17 cellular contexts compared by ENCODE assay signal in genomic region chr15:29939404-29939803, GRCh38.
DNase-seq lines count a peak whose midpoint lies in the region; ATAC-seq and TF ChIP-seq lines count a peak whose summit lies in the region.
"Had no signal": no experiment of that assay in that cellular context is flagged by ENCODE, and none has a peak within 500 bp of the region (broad histone marks: within the 10 kb centered on the region; RNA-seq: fewer than 3 reads in every experiment).

No MANE protein-coding gene starts in this region.

- peaks cover 50% of the 10 kb centered on the region for H3K4me1 ChIP-seq in RWPE2 (ENCODE audit: insufficient read depth, poor library complexity, severe bottlenecking)
- H3K4me1 ChIP-seq in osteoblast (ENCODE audit: insufficient read depth, low read length), result peaks cover 9% of the 10 kb centered on the region
- H3K4me1 ChIP-seq in heart left ventricle, result peaks cover 0 to 6% (median 0%) of the 10 kb centered on the region in 12 donors
- H3K4me1 ChIP-seq in adrenal gland (replicated peaks in 1 of 2), result no peaks in the 10 kb centered on the region
- H3K4me1 ChIP-seq: vagina had no signal

- ATAC-seq in RWPE2 (ENCODE audit: low read depth) (peak; percentile 66), heart left ventricle (no peak), HG03520 (IDR thresholded peaks at IDR 0.05; ENCODE audit: unreplicated experiment) (no peak)
- ATAC-seq: GM12878; naive thymus-derived CD4-positive, alpha-beta T cell had no signal

- H4K20me1 ChIP-seq in osteoblast (ENCODE audit: insufficient read depth, low read length), result no peaks in the 10 kb centered on the region

- H3K4me2 ChIP-seq in osteoblast (ENCODE audit: insufficient read depth, low read length), result no peak overlapping the region

- H3K4me3 ChIP-seq in RWPE2 (ENCODE audit: severe bottlenecking) (no peak overlapping the region), epithelial cell of proximal tubule (ENCODE audit: low read depth, low read length) (no peak overlapping the region), osteoblast (ENCODE audit: insufficient read depth, low read length) (no peak overlapping the region), heart left ventricle (no peak overlapping the region), adrenal gland (no peak overlapping the region)
- H3K4me3 ChIP-seq: GM12878, lung, SJCRH30, vagina had no signal

- H3K9me3 ChIP-seq in RWPE2 (ENCODE audit: severe bottlenecking) (peaks cover 3% of the 10 kb centered on the region), osteoblast (ENCODE audit: low read depth, low read length) (no peaks in the 10 kb centered on the region), heart left ventricle (no peaks in the 10 kb centered on the region), adrenal gland (replicated peaks in 1 of 3) (no peaks in the 10 kb centered on the region)
- H3K9me3 ChIP-seq: SJCRH30, vagina had no signal

- no peak overlapping the region for H2AFZ ChIP-seq in osteoblast (ENCODE audit: low read length)

- TF ChIP-seq CTCF in RWPE2 (IDR thresholded peaks at IDR 0.05; ENCODE audit: poor library complexity, severe bottlenecking) (no peak), epithelial cell of proximal tubule (conservative IDR thresholded peaks at IDR 0.05; ENCODE audit: low read depth, low read length) (no peak), osteoblast (IDR thresholded peaks at IDR 0.05; ENCODE audit: extremely low read depth, low read depth, low read length) (no peak), heart left ventricle (IDR thresholded peaks at IDR 0.05) (no peak), adrenal gland (IDR thresholded peaks at IDR 0.05) (no peak)

- intact Hi-C loops in heart left ventricle (cut with DNase I), result loop anchor here in 6 of 10 donors (5.0 to 10.0 kb wide), 4 partner anchors 138 to 275 kb away; no protein-coding TSS in a partner anchor
- intact Hi-C loops in adrenal gland (cut with DNase I), result loop anchor here in 1 of 2 donors (10.0 kb wide), 1 partner anchor 185 kb away; no protein-coding TSS in a partner anchor

- no peak for TF ChIP-seq POLR2A in heart left ventricle (IDR thresholded peaks at IDR 0.05)
- TF ChIP-seq POLR2A in adrenal gland (IDR thresholded peaks at IDR 0.05), result no peak

- H3K27me3 ChIP-seq in RWPE2 (ENCODE audit: insufficient read depth, poor library complexity, severe bottlenecking), result no peaks in the 10 kb centered on the region
- H3K27me3 ChIP-seq in osteoblast (ENCODE audit: insufficient read depth, low read length), result no peaks in the 10 kb centered on the region
- H3K27me3 ChIP-seq in heart left ventricle, result no peaks in the 10 kb centered on the region
- H3K27me3 ChIP-seq in adrenal gland, result no peaks in the 10 kb centered on the region
- H3K27me3 ChIP-seq: SJCRH30, vagina had no signal

- peak; percentile 75 for DNase-seq in ELR (ENCODE audit: low read depth)
- DNase-seq in RWPE2 (ENCODE audit: low spot score), result no peak
- DNase-seq in epithelial cell of proximal tubule (ENCODE audit: low read depth), result peak; percentile 66
- DNase-seq in osteoblast (ENCODE audit: insufficient read length, low spot score, missing footprints), result peak; percentile 68
- DNase-seq in heart left ventricle, result no peak
- DNase-seq in adrenal gland, result no peak
- DNase-seq in NCI-H2227 (lab: John Stamatoyannopoulos, UW; ENCODE audit: unreplicated experiment), result no peak
- DNase-seq: activated CD8-positive, alpha-beta memory T cell treated with anti-CD3 and anti-CD28 coated beads, Interleukin-2, amount 50 U/mL, for 4 hours; activated naive CD4-positive, alpha-beta T cell treated with Interleukin-2 at 50 U/mL for 16 hours; naive thymus-derived CD4-positive, alpha-beta T cell; NCI-H1436; NCI-H510A treated with DMSO at 0.1 percent for 48 hours had no signal

- WGBS in heart left ventricle, 4 donors, result 50 to 97% (median 92%) methylated on average over 1 of the region's 1 CpG
- WGBS in adrenal gland, 4 donors, result 52 to 97% (median 93%) methylated on average over 1 of the region's 1 CpG

- no peaks in the 10 kb centered on the region for H3K79me2 ChIP-seq in osteoblast (ENCODE audit: insufficient read depth, low read length)

- peak overlapping the region; percentile 97 for H3K27ac ChIP-seq in RWPE2 (ENCODE audit: poor library complexity, severe bottlenecking)
- H3K27ac ChIP-seq in osteoblast (ENCODE audit: low read depth, low read length), result no peak overlapping the region
- H3K27ac ChIP-seq in heart left ventricle, result no peak overlapping the region
- no peak overlapping the region for H3K27ac ChIP-seq in adrenal gland
- H3K27ac ChIP-seq: SJCRH30, vagina had no signal

- no peaks in the 10 kb centered on the region for H3K36me3 ChIP-seq in RWPE2 (ENCODE audit: low read depth)
- no peaks in the 10 kb centered on the region for H3K36me3 ChIP-seq in osteoblast (ENCODE audit: insufficient read depth, low read length)
- no peaks in the 10 kb centered on the region for H3K36me3 ChIP-seq in heart left ventricle
- no peaks in the 10 kb centered on the region for H3K36me3 ChIP-seq in adrenal gland (replicated peaks in 1 of 2)
- H3K36me3 ChIP-seq: SJCRH30, vagina had no signal

Comparison
In these comparisons a context has a peak if more than half of its experiments do, and no peak if none do; other contexts are left out.
1. DNase-seq: peak in ELR (single experiment), epithelial cell of proximal tubule (single experiment) and osteoblast (single experiment); none in RWPE2 (single experiment), heart left ventricle (0 of 5), adrenal gland (0 of 7) and NCI-H2227 (single experiment).